ENCODE assay signal across 15 cellular contexts in the genomic region with DNA sequence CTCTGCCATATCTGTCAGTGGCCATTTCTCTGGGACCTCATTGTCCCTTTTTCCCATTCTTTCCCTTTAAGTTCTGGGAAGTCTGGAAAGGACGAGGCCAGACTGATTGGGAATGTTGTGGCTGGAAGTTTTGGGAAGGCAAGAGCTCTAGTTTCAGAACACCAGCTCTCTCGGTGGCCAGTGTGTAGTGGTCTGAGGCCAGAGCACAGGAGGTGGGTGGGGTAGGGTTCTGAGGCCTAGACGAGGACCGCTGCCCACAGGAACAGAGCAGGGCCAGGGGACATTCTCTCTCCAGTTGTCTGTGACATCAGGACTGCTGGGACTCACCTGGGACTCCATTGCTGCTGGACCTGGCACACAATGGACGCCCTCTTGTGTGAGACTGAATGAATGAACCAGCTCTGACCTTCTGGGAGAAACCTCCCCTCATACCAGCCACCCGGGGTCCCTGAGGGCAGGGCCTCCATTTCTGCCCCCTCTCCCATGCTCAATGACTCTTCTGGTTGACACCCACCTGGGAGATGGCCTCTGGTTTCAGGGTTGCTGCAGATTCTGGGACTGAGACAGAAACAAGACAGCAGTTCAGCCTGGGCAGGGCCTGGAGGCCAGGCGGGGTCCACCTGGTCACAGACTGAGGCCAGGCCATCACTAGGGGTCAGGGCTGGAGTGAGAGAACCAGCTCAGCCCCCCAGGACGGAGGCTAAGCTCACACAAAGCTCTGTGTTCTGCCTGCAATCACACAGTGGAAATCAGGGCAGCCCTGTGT. TPM values are rescaled to one million over a fixed set of nuclear protein-coding genes. Genes with fewer than 3 reads are reported as not detected.
A peak's percentile ranks its signal among the peaks of the same experiment; 100 is the strongest.
DNase-seq lines count a peak whose midpoint lies in the region; TF ChIP-seq lines count a peak whose summit lies in the region.
"Had no signal": no experiment of that assay in that cellular context is flagged by ENCODE, and none has a peak within 500 bp of the region (broad histone marks: within the 10 kb centered on the region; RNA-seq: fewer than 3 reads in every experiment).

No MANE protein-coding gene starts in this region.

- no peaks in the 10 kb centered on the region for H3K79me2 ChIP-seq in DOHH2 (ENCODE audit: control insufficient read depth, low read length)
- no peaks in the 10 kb centered on the region for H3K79me2 ChIP-seq in OCI-LY3 (ENCODE audit: low read length)

- H4K20me1 ChIP-seq in DOHH2 (ENCODE audit: control insufficient read depth, insufficient read depth, low read depth, low read length) (no peaks in the 10 kb centered on the region), OCI-LY3 (ENCODE audit: insufficient read depth, low read length) (no peaks in the 10 kb centered on the region)

- H3K4me2 ChIP-seq in DOHH2 (ENCODE audit: low read length) (peak overlapping the region; percentile 59; the same call in 1 of the 2 replicates), OCI-LY3 (ENCODE audit: low read length) (no peak overlapping the region)

- H3K36me3 ChIP-seq in DOHH2 (ENCODE audit: control insufficient read depth, low read length) (no peaks in the 10 kb centered on the region), OCI-LY3 (replicated peaks; ENCODE audit: low read depth, low read length) (no peaks in the 10 kb centered on the region)

- DNase-seq in iPS-NIHi7 (ENCODE audit: extremely low spot score): peak; percentile 5
- peak; percentile 68 for DNase-seq in posterior vena cava (ENCODE audit: low spot score)
- DNase-seq in stimulated activated CD4-positive, alpha-beta T cell treated with anti-CD3 and anti-CD28 coated beads, Interleukin-12 subunit alpha, Interleukin-12 subunit beta, amount 100 ng/mL, for 4 hours: no peak
- DNase-seq in progenitor cell of endocrine pancreas (ENCODE audit: low spot score, unreplicated experiment): no peak
- DNase-seq in HUDEP-2 (lab: John Stamatoyannopoulos, UW; ENCODE audit: unreplicated experiment in 76 of 76): no peak
- DNase-seq: C1 segment of cervical spinal cord, DMS153, H9, NCI-H146, NCI-H2107, NCI-H345, NCI-H526 treated with DMSO at 0.1 percent for 48 hours had no signal

- no peak overlapping the region for H3K4me3 ChIP-seq in DOHH2 (ENCODE audit: low read length)
- no peak overlapping the region for H3K4me3 ChIP-seq in OCI-LY3 (ENCODE audit: low read length)
- H3K4me3 ChIP-seq: SK-N-MC had no signal

- no peaks in the 10 kb centered on the region for H3K4me1 Mint-ChIP-seq in progenitor cell of endocrine pancreas (ENCODE audit: low read depth)
- H3K4me1 Mint-ChIP-seq: H9 had no signal

- H2AFZ ChIP-seq in OCI-LY3 (ENCODE audit: low read depth, low read length): 0 out of 2 replicates have a peak overlapping the region, but pooled peaks have one; percentile 46

- H3K9me3 Mint-ChIP-seq in progenitor cell of endocrine pancreas (ENCODE audit: low read depth): no peaks in the 10 kb centered on the region
- H3K9me3 Mint-ChIP-seq: H9 had no signal

- no peak overlapping the region for H3K4me3 Mint-ChIP-seq in progenitor cell of endocrine pancreas (ENCODE audit: low read depth)
- H3K4me3 Mint-ChIP-seq: H9 had no signal

- no peak overlapping the region for H3K27ac ChIP-seq in DOHH2 (ENCODE audit: low read depth, low read length)
- H3K27ac ChIP-seq in OCI-LY3 (ENCODE audit: low read length): no peak overlapping the region
- H3K27ac ChIP-seq: SK-N-MC had no signal

- no peaks in the 10 kb centered on the region for H3K9me2 ChIP-seq in DOHH2 (replicated peaks; ENCODE audit: control insufficient read depth, low read length)

- TF ChIP-seq CTCF in DOHH2 (IDR thresholded peaks at IDR 0.05; ENCODE audit: low read depth, low read length, poor library complexity, severe bottlenecking) (no peak), OCI-LY3 (IDR thresholded peaks at IDR 0.05; ENCODE audit: low read depth, low read length) (no peak), progenitor cell of endocrine pancreas (IDR thresholded peaks at IDR 0.05; ENCODE audit: unreplicated experiment) (no peak)

- H3K4me1 ChIP-seq in DOHH2 (ENCODE audit: control insufficient read depth, low read length) (peaks cover 24% of the 10 kb centered on the region), OCI-LY3 (ENCODE audit: low read length) (no peaks in the 10 kb centered on the region)

- H3K27me3 ChIP-seq in DOHH2 (ENCODE audit: control insufficient read depth, low read length): peaks cover 13% of the 10 kb centered on the region; the same call in 1 of the 2 replicates
- H3K27me3 ChIP-seq in OCI-LY3 (ENCODE audit: low read depth, low read length): no peaks in the 10 kb centered on the region; the same call in 1 of the 2 replicates

- H3K27me3 Mint-ChIP-seq in progenitor cell of endocrine pancreas: peaks cover 19% of the 10 kb centered on the region

- H3K9me3 ChIP-seq in DOHH2 (ENCODE audit: control insufficient read depth, insufficient read depth, low read length): no peaks in the 10 kb centered on the region
- no peaks in the 10 kb centered on the region for H3K9me3 ChIP-seq in OCI-LY3 (ENCODE audit: insufficient read depth, low read length)

- no peak overlapping the region for H3K9ac ChIP-seq in OCI-LY3 (ENCODE audit: low read length)

- no peaks in the 10 kb centered on the region for H3K36me3 Mint-ChIP-seq in progenitor cell of endocrine pancreas (ENCODE audit: insufficient read depth)

- H3K27ac Mint-ChIP-seq in progenitor cell of endocrine pancreas: no peak overlapping the region
- H3K27ac Mint-ChIP-seq: H9 had no signal

- 0 out of 2 replicates have a peak, but pooled peaks cover 5% of the 10 kb centered on the region for H3F3A ChIP-seq in DOHH2 (ENCODE audit: control insufficient read depth, insufficient read depth)

- intact Hi-C loops in posterior vena cava (cut with DNase I): no loop called here

RNA-seq across cellular contexts. Expression of gene NPPC, which starts 8.4 kb away (rescaled TPM):
- total RNA-seq in posterior vena cava: 1 to 10 TPM in 1 of 2 donors, under 1 TPM in 1; 0.93 to 9.2 TPM
- total RNA-seq in progenitor cell of endocrine pancreas: not detected in 2 replicates

RNA-seq across cellular contexts. Expression of gene DIS3L2, which starts 26.9 kb away (rescaled TPM):
- total RNA-seq in posterior vena cava (10 to 100 TPM; 21.7 to 22.2 TPM), progenitor cell of endocrine pancreas (49.9 and 59.3 TPM in 2 replicates)

Comparison
In these comparisons a context has a peak if more than half of its experiments do, and no peak if none do; other contexts are left out.
1. DNase-seq: peak in iPS-NIHi7 (single experiment) and posterior vena cava (single experiment); none in stimulated activated CD4-positive, alpha-beta T cell treated with anti-CD3 and anti-CD28 coated beads, Interleukin-12 subunit alpha, Interleukin-12 subunit beta, amount 100 ng/mL, for 4 hours (single experiment), progenitor cell of endocrine pancreas (single experiment) and HUDEP-2 (0 of 76).